ENCODE assay signal across 22 cellular contexts in the genomic region with DNA sequence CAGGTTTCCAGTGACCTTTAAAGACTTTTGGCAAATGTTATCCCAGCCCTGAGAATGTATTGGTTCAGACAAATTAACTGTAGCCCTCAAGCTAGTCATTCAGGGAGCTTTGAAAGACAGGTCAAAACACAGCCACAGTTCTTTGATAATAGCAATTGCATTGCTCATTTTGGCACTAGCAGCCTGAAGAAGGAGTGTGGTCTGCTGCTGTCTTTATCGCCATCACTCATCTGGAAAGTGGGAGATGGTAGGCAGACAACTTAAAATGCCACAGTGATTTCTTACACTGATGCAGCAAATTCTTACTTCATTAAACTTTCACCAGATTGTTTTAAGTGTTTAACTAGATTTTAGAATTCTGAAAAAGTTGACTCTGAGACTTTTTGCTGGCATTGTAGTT. TPM values are rescaled to one million over a fixed set of nuclear protein-coding genes. Genes with fewer than 3 reads are reported as not detected.
DNase-seq lines count a peak whose midpoint lies in the region; FAIRE-seq and TF ChIP-seq lines count a peak whose summit lies in the region.
"Had no signal": no experiment of that assay in that cellular context is flagged by ENCODE, and none has a peak within 500 bp of the region (broad histone marks: within the 10 kb centered on the region; RNA-seq: fewer than 3 reads in every experiment).

No MANE protein-coding gene starts in this region.

- TF ChIP-seq CTCF in D721Med (IDR thresholded peaks at IDR 0.05; ENCODE audit: insufficient read depth, missing control alignments) = no peak

- FAIRE-seq in D721Med (lab: Jason Lieb, UNC) = peak; percentile 98
- FAIRE-seq: A549, GM12878, GM12892, GM18507 had no signal

- DNase-seq in D721Med (ENCODE audit: insufficient read length, low spot score) (no peak), GM04504 (ENCODE audit: low read depth) (peak; percentile 7), amniotic epithelial cell (ENCODE audit: low read depth) (peak; percentile 11), astrocyte of the hippocampus (ENCODE audit: low read depth, low spot score) (peak; percentile 18), NCI-H1417 treated with DMSO at 0.1 percent for 48 hours (lab: John Stamatoyannopoulos, UW) (no peak), NCI-H2227 treated with DMSO at 0.1 percent for 48 hours (lab: John Stamatoyannopoulos, UW) (no peak), occipital lobe (lab: John Stamatoyannopoulos, UW) (no peak)
- DNase-seq: AML-193; Caco-2; Calu3; CD4-positive, alpha-beta T cell; CD8-positive, alpha-beta T cell; DMS 273 treated with DMSO at 0.1 percent for 48 hours; DMS153; DMS79 treated with DMSO at 0.1 percent for 48 hours; GDM1 had no signal

RNA-seq across cellular contexts. Expression of gene DOK6, which starts 47.2 kb away (rescaled TPM):
- total RNA-seq in occipital lobe = 91.4 TPM
- total RNA-seq: A172; B cell; Caco-2; Calu3; CD4-positive, alpha-beta T cell; CD8-positive, alpha-beta T cell; GM12878 had no signal

Comparison
In these comparisons a context has a peak if more than half of its experiments do, and no peak if none do; other contexts are left out.
1. DNase-seq: peak in GM04504 (single experiment), amniotic epithelial cell (single experiment) and astrocyte of the hippocampus (single experiment); none in D721Med (single experiment), NCI-H1417 treated with DMSO at 0.1 percent for 48 hours (single experiment), NCI-H2227 treated with DMSO at 0.1 percent for 48 hours (single experiment) and occipital lobe (single experiment).